Comparison of ENCODE assay signal across 8 cellular contexts in genomic region chr11:21511835-21512440, GRCh38.
A peak's percentile ranks its signal among the peaks of the same experiment; 100 is the strongest.
DNase-seq lines count a peak whose midpoint lies in the region; ATAC-seq lines count a peak whose summit lies in the region.

No MANE protein-coding gene starts in this region.

- H3K4me3 Mint-ChIP-seq in activated CD8-positive, alpha-beta memory T cell treated with anti-CD3 and anti-CD28 coated beads, Interleukin-2, amount 10 ng/mL, durations not matched to agents 7 days and 5 days = no peak overlapping the region

- CTCF ChIA-PET in activated CD8-positive, alpha-beta memory T cell treated with anti-CD3 and anti-CD28 coated beads, Interleukin-2, amount 10 ng/mL, durations not matched to agents 7 days and 5 days (lab: Charles Lee) = no interaction called here

- H3K36me3 Mint-ChIP-seq in activated CD8-positive, alpha-beta memory T cell treated with anti-CD3 and anti-CD28 coated beads, Interleukin-2, amount 10 ng/mL, durations not matched to agents 7 days and 5 days = no peaks in the 10 kb centered on the region

- no peaks in the 10 kb centered on the region for H3K4me1 Mint-ChIP-seq in activated CD8-positive, alpha-beta memory T cell treated with anti-CD3 and anti-CD28 coated beads, Interleukin-2, amount 10 ng/mL, durations not matched to agents 7 days and 5 days

- H3K27me3 Mint-ChIP-seq in activated CD8-positive, alpha-beta memory T cell treated with anti-CD3 and anti-CD28 coated beads, Interleukin-2, amount 10 ng/mL, durations not matched to agents 7 days and 5 days = no peaks in the 10 kb centered on the region

- no peak overlapping the region for H3K27ac Mint-ChIP-seq in activated CD8-positive, alpha-beta memory T cell treated with anti-CD3 and anti-CD28 coated beads, Interleukin-2, amount 10 ng/mL, durations not matched to agents 7 days and 5 days

- H3K9me3 Mint-ChIP-seq in activated CD8-positive, alpha-beta memory T cell treated with anti-CD3 and anti-CD28 coated beads, Interleukin-2, amount 10 ng/mL, durations not matched to agents 7 days and 5 days (ENCODE audit: low read depth) = no peaks in the 10 kb centered on the region

- peak; percentile 72 for DNase-seq in D341Med (ENCODE audit: low spot score)
- DNase-seq in NCI-H2196 treated with DMSO at 0.1 percent for 48 hours (lab: John Stamatoyannopoulos, UW; ENCODE audit: unreplicated experiment) = peak; percentile 48
- DNase-seq in activated CD8-positive, alpha-beta memory T cell treated with anti-CD3 and anti-CD28 coated beads, Interleukin-2, amount 10 ng/mL, durations not matched to agents 7 days and 5 days = peak; percentile 41
- peak; percentile 45 for DNase-seq in iPS DF 19.7 (ENCODE audit: low read depth, low spot score)
- DNase-seq in stimulated activated CD4-positive, alpha-beta T cell treated with anti-CD3 and anti-CD28 coated beads, TNF-alpha, amount 100 ng/mL, for 48 hours (ENCODE audit: low read depth in 3 of 3) = peak in 2 of 3 donors; percentile 14 to 18

- ATAC-seq in GM18909 (IDR thresholded peaks at IDR 0.05; ENCODE audit: poor library complexity, unreplicated experiment) (peak; percentile 91), HG03159 (IDR thresholded peaks at IDR 0.05; ENCODE audit: unreplicated experiment) (peak; percentile 89), HG02763 (IDR thresholded peaks at IDR 0.05; ENCODE audit: unreplicated experiment) (no peak)
- ATAC-seq in activated CD8-positive, alpha-beta memory T cell treated with anti-CD3 and anti-CD28 coated beads, Interleukin-2, amount 10 ng/mL, durations not matched to agents 7 days and 5 days = no peak

Comparison
In these comparisons a context has a peak if more than half of its experiments do, and no peak if none do; other contexts are left out.
1. DNase-seq: peak in every context shown above with its lines; median percentile 72 in D341Med; 48 in NCI-H2196 treated with DMSO at 0.1 percent for 48 hours; 45 in iPS DF 19.7; 41 in activated CD8-positive, alpha-beta memory T cell treated with anti-CD3 and anti-CD28 coated beads, Interleukin-2, amount 10 ng/mL, durations not matched to agents 7 days and 5 days; 16 in stimulated activated CD4-positive, alpha-beta T cell treated with anti-CD3 and anti-CD28 coated beads, TNF-alpha, amount 100 ng/mL, for 48 hours.
2. ATAC-seq: peak in GM18909 (single experiment) and HG03159 (single experiment); none in activated CD8-positive, alpha-beta memory T cell treated with anti-CD3 and anti-CD28 coated beads, Interleukin-2, amount 10 ng/mL, durations not matched to agents 7 days and 5 days (single experiment) and HG02763 (single experiment).